Comparison of ENCODE assay signal across 7 cellular contexts in the genomic region with DNA sequence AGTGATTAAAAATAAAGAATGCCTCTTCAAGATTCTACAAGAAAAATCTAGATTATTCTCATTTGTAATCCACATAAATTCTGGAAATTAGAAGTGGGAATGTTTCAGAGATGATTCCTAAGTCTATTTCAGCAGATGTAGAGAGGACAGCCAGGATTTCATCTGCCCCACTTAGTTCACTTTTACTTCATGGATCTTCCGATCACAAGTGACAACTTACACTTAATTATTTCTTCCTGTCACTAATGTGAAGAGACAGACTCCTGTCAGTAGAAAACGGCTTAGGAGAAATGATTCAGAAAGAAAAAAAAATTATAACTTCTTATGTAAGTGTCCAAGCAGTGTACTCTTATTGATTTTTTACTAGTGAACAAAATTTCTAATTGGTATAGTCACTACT.
"Had no signal": no experiment of that assay in that cellular context is flagged by ENCODE, and none has a peak within 500 bp of the region (broad histone marks: within the 10 kb centered on the region; RNA-seq: fewer than 3 reads in every experiment).

No MANE protein-coding gene starts in this region.

- DNase-seq: IMR-90, KBM-7, KG1 had no signal

- FAIRE-seq: HepG2, HTR-8/SVneo, K562 had no signal

- H3K4me3 ChIP-seq: K562 had no signal

- H3K27ac ChIP-seq: HL-60 had no signal
